In genomic region chr14:58690801-58691516, GRCh38 we compare ENCODE assay signal across 16 cellular contexts. TPM values are rescaled to one million over a fixed set of nuclear protein-coding genes. Genes with fewer than 3 reads are reported as not detected.
DNase-seq lines count a peak whose midpoint lies in the region; ATAC-seq and TF ChIP-seq lines count a peak whose summit lies in the region.
"Had no signal": no experiment of that assay in that cellular context is flagged by ENCODE, and none has a peak within 500 bp of the region (broad histone marks: within the 10 kb centered on the region; RNA-seq: fewer than 3 reads in every experiment).

No MANE protein-coding gene starts in this region.

- H3F3A ChIP-seq in smooth muscle cell (ENCODE audit: low read depth): no peaks in the 10 kb centered on the region

- TF ChIP-seq CTCF in cardiac muscle cell (IDR thresholded peaks at IDR 0.05; ENCODE audit: low read depth, low read length) (no peak), left lung (IDR thresholded peaks at IDR 0.05) (no peak), smooth muscle cell (IDR thresholded peaks at IDR 0.05; ENCODE audit: borderline replicate concordance, insufficient read depth, poor library complexity, severe bottlenecking) (no peak)

- no peaks in the 10 kb centered on the region for H3K79me2 ChIP-seq in smooth muscle cell (ENCODE audit: low read depth)

- peak in 1 of 2 donors; percentile 52 for DNase-seq in cardiac muscle cell (ENCODE audit: low read depth in 1 of 2, low spot score in 1 of 2)
- no peak for DNase-seq in cardiac septum (ENCODE audit: low spot score)
- DNase-seq in NCI-H345 (lab: John Stamatoyannopoulos, UW): peak; percentile 90
- peak; percentile 39 to 80 for DNase-seq in left lung
- DNase-seq in smooth muscle cell (lab: John Stamatoyannopoulos, UW; ENCODE audit: unreplicated experiment): no peak
- DNase-seq in effector CD4-positive, alpha-beta T cell: no peak
- DNase-seq in OCI-M1 (lab: John Stamatoyannopoulos, UW): no peak
- DNase-seq: ACHN; activated CD4-positive, alpha-beta T cell treated with anti-CD3 and anti-CD28 coated beads, Interleukin-2, amount 50 U/mL, for 4 hours; activated naive CD4-positive, alpha-beta T cell treated with anti-CD3 and anti-CD28 coated beads, Interleukin-2, amount 10 ng/mL, durations not matched to agents 7 days and 5 days; CD4-positive, alpha-beta T cell; cortex of kidney; Kasumi-1; naive thymus-derived CD8-positive, alpha-beta T cell; stimulated activated naive CD4-positive, alpha-beta T cell treated with Interleukin-2 at 50 U/mL for 16 hours had no signal

- H3K4me1 ChIP-seq in cardiac muscle cell (ENCODE audit: low read depth): no peaks in the 10 kb centered on the region
- no peaks in the 10 kb centered on the region for H3K4me1 ChIP-seq in left lung
- no peaks in the 10 kb centered on the region for H3K4me1 ChIP-seq in smooth muscle cell (ENCODE audit: low read depth)

- 87% methylated on average over 14 of the region's 14 CpGs for WGBS in smooth muscle cell (ENCODE audit: low lambda C conversion rate)

- H4K20me1 ChIP-seq in smooth muscle cell (ENCODE audit: low read depth): no peaks in the 10 kb centered on the region

- ATAC-seq in left lung (peak; percentile 83), HG03432 (IDR thresholded peaks at IDR 0.05; ENCODE audit: unreplicated experiment) (no peak)
- ATAC-seq: naive thymus-derived CD8-positive, alpha-beta T cell had no signal

- H3K27ac ChIP-seq in cardiac muscle cell (peak overlapping the region; percentile 20), left lung (no peak overlapping the region), smooth muscle cell (ENCODE audit: low read depth) (no peak overlapping the region)

- H3K4me3 ChIP-seq in cardiac muscle cell (no peak overlapping the region), left lung (no peak overlapping the region), smooth muscle cell (no peak overlapping the region)

- no peak overlapping the region for H3K9ac ChIP-seq in smooth muscle cell (ENCODE audit: low read depth)

- H2AFZ ChIP-seq in smooth muscle cell (ENCODE audit: low read depth): no peak overlapping the region

- H3K27me3 ChIP-seq in cardiac muscle cell (no peaks in the 10 kb centered on the region), left lung (no peaks in the 10 kb centered on the region), smooth muscle cell (ENCODE audit: low read depth) (no peaks in the 10 kb centered on the region)

- H3K9me3 ChIP-seq in cardiac muscle cell (ENCODE audit: low read depth) (no peaks in the 10 kb centered on the region), left lung (peaks cover 0 to 16% of the 10 kb centered on the region in 2 donors), smooth muscle cell (replicated peaks; ENCODE audit: low read depth) (no peaks in the 10 kb centered on the region)

- intact Hi-C loops in cardiac septum (cut with DNase I): no loop called here
- intact Hi-C loops in left lung (cut with DNase I): no loop called here

- H3K36me3 ChIP-seq in cardiac muscle cell (no peaks in the 10 kb centered on the region), left lung (no peaks in the 10 kb centered on the region), smooth muscle cell (ENCODE audit: low read depth) (no peaks in the 10 kb centered on the region)

- no peak overlapping the region for H3K4me2 ChIP-seq in smooth muscle cell

RNA-seq across cellular contexts. Expression of gene DACT1, which starts 53.2 kb away (rescaled TPM):
- total RNA-seq in cardiac muscle cell: 259 and 324 TPM in 2 replicates
- 197 and 291 TPM in 2 replicates for polyA plus RNA-seq in cardiac muscle cell
- total RNA-seq in cardiac septum: 3.2 TPM
- total RNA-seq in left lung: 10 to 100 TPM in 1 of 2 donors, 1 to 10 TPM in 1; 5.0 to 10.1 TPM
- total RNA-seq in smooth muscle cell: 91.4 and 107 TPM in 2 replicates
- polyA plus RNA-seq in smooth muscle cell: 75.7 and 92.4 TPM in 2 replicates

Comparison
In these comparisons a context has a peak if more than half of its experiments do, and no peak if none do; other contexts are left out.
1. DNase-seq: peak in NCI-H345 (single experiment) and left lung (2 of 2); none in cardiac septum (single experiment), smooth muscle cell (single experiment), effector CD4-positive, alpha-beta T cell (single experiment) and OCI-M1 (single experiment).